In genomic region chr16:75456486-75456885, GRCh38 we compare ENCODE assay signal across 10 cellular contexts. TPM values are rescaled to one million over a fixed set of nuclear protein-coding genes. Genes with fewer than 3 reads are reported as not detected.
DNase-seq lines count a peak whose midpoint lies in the region; ATAC-seq and TF ChIP-seq lines count a peak whose summit lies in the region.
"Not testable (repeated sequence)": the region's sequence is repeated elsewhere in the genome, so short reads cannot be mapped to it uniquely, and the experiment has no call there.
"Had no signal": no experiment of that assay in that cellular context is flagged by ENCODE, and none has a peak within 500 bp of the region (broad histone marks: within the 10 kb centered on the region; RNA-seq: fewer than 3 reads in every experiment).

No MANE protein-coding gene starts in this region.

- H3K9me3 ChIP-seq in CD4-positive, alpha-beta T cell (ENCODE audit: control insufficient read depth, low read length); cardiac muscle cell (ENCODE audit: low read depth); mucosa of descending colon; neuronal stem cell (replicated peaks in 1 of 2; ENCODE audit: control insufficient read depth in 2 of 2, insufficient read depth in 1 of 2, low read depth in 1 of 2, low read length in 2 of 2): not testable (repeated sequence)

- H3K27me3 ChIP-seq in CD4-positive, alpha-beta T cell (ENCODE audit: control insufficient read depth, insufficient read depth, low read length); cardiac muscle cell; neuronal stem cell (ENCODE audit: control insufficient read depth in 3 of 3, insufficient read depth in 3 of 3, low read depth in 1 of 3, low read length in 3 of 3): not testable (repeated sequence)

- H3K4me3 Mint-ChIP-seq in CD4-positive, alpha-beta T cell; stimulated activated naive CD8-positive, alpha-beta T cell treated with anti-CD3 and anti-CD28 coated beads, Interleukin-15, amount 100 ng/mL, for 72 hours: not testable (repeated sequence)
- H3K4me3 Mint-ChIP-seq in brain: peak overlapping the region in 2 of 5 experiments; percentile 1 to 37

- peak overlapping the region; percentile 39 for H2BK5ac ChIP-seq in neuronal stem cell (ENCODE audit: low read length)

- intact Hi-C loops in CD4-positive, alpha-beta T cell (cut with DNase I, micrococcal nuclease); mucosa of descending colon (cut with DNase I, micrococcal nuclease): not testable (repeated sequence)

- not testable (repeated sequence) for TF ChIP-seq CTCF in CD4-positive, alpha-beta T cell (IDR thresholded peaks at IDR 0.05); RWPE1 (conservative IDR thresholded peaks at IDR 0.05; ENCODE audit: low read depth); brain (conservative IDR thresholded peaks at IDR 0.05); cardiac muscle cell (IDR thresholded peaks at IDR 0.05; ENCODE audit: low read depth, low read length); mucosa of descending colon (IDR thresholded peaks at IDR 0.05)

- not testable (repeated sequence) for H3K4me3 ChIP-seq in cardiac muscle cell; mucosa of descending colon; neuronal stem cell (ENCODE audit: low read length in 2 of 2)

- H3K4ac ChIP-seq in neuronal stem cell (ENCODE audit: low read length): not testable (repeated sequence)

- H3K27ac Mint-ChIP-seq in CD4-positive, alpha-beta T cell: peak overlapping the region; percentile 12
- peak overlapping the region in 4 of 5 experiments; percentile 9 to 79 (median 54) for H3K27ac Mint-ChIP-seq in brain
- peak overlapping the region; percentile 76 to 82 for H3K27ac Mint-ChIP-seq in stimulated activated naive CD8-positive, alpha-beta T cell treated with anti-CD3 and anti-CD28 coated beads, Interleukin-15, amount 100 ng/mL, for 72 hours

- not testable (repeated sequence) for H3K27me3 Mint-ChIP-seq in CD4-positive, alpha-beta T cell; brain; stimulated activated naive CD8-positive, alpha-beta T cell treated with anti-CD3 and anti-CD28 coated beads, Interleukin-15, amount 100 ng/mL, for 72 hours

- H3K27ac ChIP-seq in CD4-positive, alpha-beta T cell (ENCODE audit: low read depth, low read length); neuronal stem cell (replicated peaks; ENCODE audit: low read length): not testable (repeated sequence)
- H3K27ac ChIP-seq in RWPE1 (peak overlapping the region; percentile 13; the same call in 1 of the 2 replicates), cardiac muscle cell (peak overlapping the region; percentile 19)

- not testable (repeated sequence) for H3K9me3 Mint-ChIP-seq in CD4-positive, alpha-beta T cell; brain; stimulated activated naive CD8-positive, alpha-beta T cell treated with anti-CD3 and anti-CD28 coated beads, Interleukin-15, amount 100 ng/mL, for 72 hours

- not testable (repeated sequence) for H3K14ac ChIP-seq in neuronal stem cell (ENCODE audit: low read length)

- not testable (repeated sequence) for H2BK12ac ChIP-seq in neuronal stem cell (ENCODE audit: low read length)

- DNase-seq in CD4-positive, alpha-beta T cell; RWPE1 (ENCODE audit: low spot score); cardiac muscle cell (ENCODE audit: low read depth in 1 of 2, low spot score in 1 of 2); mucosa of descending colon; neuronal stem cell (ENCODE audit: low spot score); stimulated activated naive CD8-positive, alpha-beta T cell treated with anti-CD3 and anti-CD28 coated beads, Interleukin-15, amount 100 ng/mL, for 72 hours: not testable (repeated sequence)

- peaks cover 15% of the 10 kb centered on the region for H3K79me1 ChIP-seq in neuronal stem cell (ENCODE audit: low read depth, low read length)

- H3K36me3 ChIP-seq in cardiac muscle cell; mucosa of descending colon (ENCODE audit: low read depth): not testable (repeated sequence)
- peaks cover 4 to 39% of the 10 kb centered on the region in 2 donors for H3K36me3 ChIP-seq in neuronal stem cell (replicated peaks in 1 of 2; ENCODE audit: control insufficient read depth in 2 of 2, insufficient read depth in 2 of 2, low read length in 2 of 2)

- not testable (repeated sequence) for H3K9ac ChIP-seq in neuronal stem cell (ENCODE audit: low read depth, low read length, poor library complexity)

- H4K8ac ChIP-seq in neuronal stem cell (ENCODE audit: low read depth, low read length): not testable (repeated sequence)

- ATAC-seq in CD4-positive, alpha-beta T cell (ENCODE audit: poor library complexity); stimulated activated naive CD8-positive, alpha-beta T cell treated with anti-CD3 and anti-CD28 coated beads, Interleukin-15, amount 100 ng/mL, for 72 hours: not testable (repeated sequence)
- ATAC-seq in mucosa of descending colon: peak; percentile 57

- not testable (repeated sequence) for H2BK15ac ChIP-seq in neuronal stem cell (ENCODE audit: low read length)

- H3K4me1 Mint-ChIP-seq in CD4-positive, alpha-beta T cell (ENCODE audit: low read depth): peaks cover 71% of the 10 kb centered on the region
- peaks cover 89% of the 10 kb centered on the region for H3K4me1 Mint-ChIP-seq in brain
- peaks cover 53% of the 10 kb centered on the region for H3K4me1 Mint-ChIP-seq in stimulated activated naive CD8-positive, alpha-beta T cell treated with anti-CD3 and anti-CD28 coated beads, Interleukin-15, amount 100 ng/mL, for 72 hours

- not testable (repeated sequence) for H2AK5ac ChIP-seq in neuronal stem cell (ENCODE audit: low read depth, low read length)

- not testable (repeated sequence) for H2BK120ac ChIP-seq in neuronal stem cell (ENCODE audit: low read depth, low read length)

- H3K18ac ChIP-seq in neuronal stem cell (ENCODE audit: low read length): not testable (repeated sequence)

- H4K91ac ChIP-seq in neuronal stem cell (ENCODE audit: low read depth, low read length, poor library complexity): not testable (repeated sequence)

- not testable (repeated sequence) for H2AFZ ChIP-seq in neuronal stem cell (ENCODE audit: low read length)

- peaks cover 17% of the 10 kb centered on the region for H3K36me3 Mint-ChIP-seq in CD4-positive, alpha-beta T cell (ENCODE audit: low read depth)
- peaks cover 26% of the 10 kb centered on the region for H3K36me3 Mint-ChIP-seq in brain

- WGBS in neuronal stem cell (ENCODE audit: extremely low coverage in 2 of 2, insufficient read length in 2 of 2, insufficient replicate concordance in 1 of 2), 2 donors: no CpG with 5 or more reads among the region's 4 CpGs

- not testable (repeated sequence) for H3K4me2 ChIP-seq in neuronal stem cell (ENCODE audit: insufficient read depth, low read length, poor library complexity, severe bottlenecking)

- peaks cover 26% of the 10 kb centered on the region for H3K4me1 ChIP-seq in cardiac muscle cell (ENCODE audit: low read depth)
- peaks cover 72% of the 10 kb centered on the region for H3K4me1 ChIP-seq in mucosa of descending colon (ENCODE audit: low read depth)
- H3K4me1 ChIP-seq in neuronal stem cell (ENCODE audit: control insufficient read depth in 2 of 2, insufficient read depth in 1 of 2, low read depth in 1 of 2, low read length in 2 of 2): peaks cover 2 to 16% of the 10 kb centered on the region in 2 donors

- CTCF ChIA-PET in CD4-positive, alpha-beta T cell (lab: Charles Lee): interaction anchor here (1.0 to 2.4 kb wide), 2 partner anchors 8 to 61 kb away, joined by 3 to 7 read pairs; partner anchors contain the start of gene TMEM170A
- CTCF ChIA-PET in RWPE1 (lab: Yijun Ruan, JAX): not testable (repeated sequence)

- H3K23ac ChIP-seq in neuronal stem cell (ENCODE audit: low read depth, low read length, poor library complexity): not testable (repeated sequence)

- POLR2A ChIA-PET in CD4-positive, alpha-beta T cell (lab: Charles Lee); RWPE1 (lab: Yijun Ruan, JAX; ENCODE audit: low non-redundant PET): not testable (repeated sequence)

RNA-seq across cellular contexts. Expression of gene TMEM170A, which starts 8.0 kb away (rescaled TPM):
- 10 to 100 TPM; 34.3 to 37.8 TPM for total RNA-seq in CD4-positive, alpha-beta T cell
- 11.5 TPM for polyA plus RNA-seq in brain (ENCODE audit: insufficient read depth, low read depth, low replicate concordance)
- 14.5 and 29.0 TPM in 2 replicates for total RNA-seq in cardiac muscle cell
- 22.7 and 27.2 TPM in 2 replicates for polyA plus RNA-seq in cardiac muscle cell
- total RNA-seq in mucosa of descending colon: 10 to 100 TPM; 46.7 to 76.8 (median 46.7) TPM
- polyA plus RNA-seq in neuronal stem cell (2013, experiment 1 of 2): 30.7 TPM
- polyA plus RNA-seq in neuronal stem cell (2013, experiment 2 of 2): 32.3 TPM

RNA-seq across cellular contexts. Expression of gene CFDP1, which starts 23.2 kb away (rescaled TPM):
- 10 to 100 TPM; 23.0 to 25.5 TPM for total RNA-seq in CD4-positive, alpha-beta T cell
- 139 TPM for polyA plus RNA-seq in brain (ENCODE audit: insufficient read depth, low read depth, low replicate concordance)
- total RNA-seq in cardiac muscle cell: 78.1 and 103 TPM in 2 replicates
- polyA plus RNA-seq in cardiac muscle cell: 114 and 116 TPM in 2 replicates
- total RNA-seq in mucosa of descending colon: 100 to 1,000 TPM in 1 of 3 donors, 10 to 100 TPM in 2; 71.9 to 101 (median 72.0) TPM
- 228 TPM for polyA plus RNA-seq in neuronal stem cell (2013, experiment 1 of 2)
- 228 TPM for polyA plus RNA-seq in neuronal stem cell (2013, experiment 2 of 2)

RNA-seq across cellular contexts. Expression of gene CHST6, which starts 38.8 kb away (rescaled TPM):
- not detected for total RNA-seq in CD4-positive, alpha-beta T cell
- 6.1 TPM for polyA plus RNA-seq in brain (ENCODE audit: insufficient read depth, low read depth, low replicate concordance)
- total RNA-seq in cardiac muscle cell: 3.2 and 3.8 TPM in 2 replicates
- 0.10 and 1.2 TPM in 2 replicates for polyA plus RNA-seq in cardiac muscle cell
- total RNA-seq in mucosa of descending colon: 1 to 10 TPM; 1.8 to 2.9 (median 2.9) TPM
- polyA plus RNA-seq in neuronal stem cell (2013, experiment 1 of 2): 9.0 TPM
- polyA plus RNA-seq in neuronal stem cell (2013, experiment 2 of 2): 9.3 TPM
- total RNA-seq: A172; CD8-positive, alpha-beta T cell; HT1080 had no signal

Comparison
In these comparisons a context has a peak if more than half of its experiments do, and no peak if none do; other contexts are left out.
1. H3K27ac Mint-ChIP-seq: peak in every context shown above with its lines; median percentile 79 in stimulated activated naive CD8-positive, alpha-beta T cell treated with anti-CD3 and anti-CD28 coated beads, Interleukin-15, amount 100 ng/mL, for 72 hours; 54 in brain; 12 in CD4-positive, alpha-beta T cell.